8 cellular contexts compared by ENCODE assay signal in the genomic region with DNA sequence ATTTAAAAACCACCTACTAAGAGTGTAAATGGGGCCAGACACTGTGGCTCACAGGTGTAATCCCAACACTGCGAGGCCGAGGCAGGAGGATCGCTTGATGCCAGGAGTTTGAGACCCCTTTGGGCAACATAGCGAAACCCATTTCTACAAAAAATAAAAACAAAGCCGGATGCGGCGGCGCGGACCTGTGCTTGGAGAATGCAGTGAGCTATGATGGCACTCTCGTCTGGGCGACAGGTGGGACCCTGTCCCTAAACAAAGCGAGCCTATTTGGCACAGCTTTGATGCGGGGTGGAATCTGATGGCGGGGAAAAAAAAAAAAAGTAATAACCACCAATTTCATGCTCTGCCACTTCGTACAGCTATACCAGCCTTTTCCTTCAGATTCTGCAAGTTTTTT. TPM values are rescaled to one million over a fixed set of nuclear protein-coding genes. Genes with fewer than 3 reads are reported as not detected.
DNase-seq lines count a peak whose midpoint lies in the region; ATAC-seq and TF ChIP-seq lines count a peak whose summit lies in the region.

No MANE protein-coding gene starts in this region.

- no peaks in the 10 kb centered on the region for H3K9me3 Mint-ChIP-seq in memory B cell

- no peaks in the 10 kb centered on the region for H3K9me3 ChIP-seq in heart right ventricle
- no peaks in the 10 kb centered on the region for H3K9me3 ChIP-seq in uterus

- WGBS in heart right ventricle, 2 donors, result 28 to 32% methylated on average over 15 of the region's 15 CpGs

- H3K4me3 ChIP-seq in heart right ventricle (peak overlapping the region; percentile 92 to 99 (median 98)), astrocyte of the spinal cord (ENCODE audit: low read depth, low read length) (peak overlapping the region; percentile 96), uterus (peak overlapping the region; percentile 92 to 99)

- intact Hi-C loops in heart right ventricle (cut with DNase I) (loop anchor here in 7 of 10 donors (2.0 to 10.0 kb wide), 10 partner anchors 25 to 96 kb away; a partner anchor contains a TSS), Right ventricle myocardium superior (cut with DNase I) (no loop called here), uterus (cut with DNase I; ENCODE audit: low total_unique reads) (loop anchor here (5.0 kb wide), 1 partner anchor 96 kb away; a partner anchor contains a TSS)

- no peaks in the 10 kb centered on the region for H3K27me3 Mint-ChIP-seq in memory B cell

- TF ChIP-seq CTCF in heart right ventricle (IDR thresholded peaks at IDR 0.05) (no peak), astrocyte of the spinal cord (IDR thresholded peaks at IDR 0.05; ENCODE audit: low read depth, low read length) (no peak), uterus (IDR thresholded peaks at IDR 0.05) (no peak)

- peak overlapping the region; percentile 99 for H3K4me3 Mint-ChIP-seq in memory B cell

- peaks cover 20% of the 10 kb centered on the region for H3K4me1 Mint-ChIP-seq in memory B cell

- H3K27me3 ChIP-seq in heart right ventricle, result no peaks in the 10 kb centered on the region
- no peaks in the 10 kb centered on the region for H3K27me3 ChIP-seq in uterus

- ATAC-seq in heart right ventricle (no peak), Right ventricle myocardium superior (ENCODE audit: poor library complexity) (no peak), memory B cell (ENCODE audit: low read depth) (no peak)

- DNase-seq in heart right ventricle, result no peak
- no peak for DNase-seq in Right ventricle myocardium superior
- DNase-seq in astrocyte of the spinal cord (ENCODE audit: low read depth, low spot score), result no peak
- DNase-seq in memory B cell (ENCODE audit: low spot score in 2 of 2), result no peak
- no peak for DNase-seq in uterus
- no peak for DNase-seq in COR-L47 (lab: John Stamatoyannopoulos, UW)
- DNase-seq in HuH-7.5 (ENCODE audit: low spot score), result no peak
- no peak for DNase-seq in A172 (ENCODE audit: low spot score)

- H3K4me1 ChIP-seq in heart right ventricle (peaks cover 12 to 63% (median 45%) of the 10 kb centered on the region in 9 donors), uterus (peaks cover 21 to 23% of the 10 kb centered on the region in 2 donors)

- peak overlapping the region; percentile 92 for H3K27ac Mint-ChIP-seq in memory B cell

- peaks cover 14% of the 10 kb centered on the region for H3K36me3 Mint-ChIP-seq in memory B cell

- H3K36me3 ChIP-seq in heart right ventricle, result peaks cover 0 to 68% (median 23%) of the 10 kb centered on the region in 9 donors
- H3K36me3 ChIP-seq in uterus, result no peaks in the 10 kb centered on the region

- H3K27ac ChIP-seq in heart right ventricle (peak overlapping the region in 8 of 10 donors; percentile 79 to 97 (median 94)), uterus (peak overlapping the region; percentile 92 to 100)

- in situ Hi-C loops in astrocyte of the spinal cord (cut with HindIII; ENCODE audit: low sequenced_read_pairs), result no loop called here

- no peak for TF ChIP-seq POLR2A in uterus (IDR thresholded peaks at IDR 0.05)

RNA-seq across cellular contexts. Expression of a gene that starts 1.1 kb away (rescaled TPM):
- total RNA-seq in heart right ventricle (100 to 1,000 TPM; 124 to 176 (median 139) TPM), Right ventricle myocardium superior (159 TPM), uterus (100 to 1,000 TPM; 109 to 241 (median 170) TPM)
- polyA plus RNA-seq in heart right ventricle, result 100 to 1,000 TPM in 1 of 2 donors, 10 to 100 TPM in 1; 71.7 to 156 TPM
- total RNA-seq in A172 (2014; rRNA removed; shearing (Covaris generic)), result 396 and 430 TPM in 2 replicates

RNA-seq across cellular contexts. Expression of a gene that starts 2.0 kb away (rescaled TPM):
- total RNA-seq in heart right ventricle (10 to 100 TPM; 53.9 to 70.8 (median 58.8) TPM), Right ventricle myocardium superior (64.1 TPM), uterus (10 to 100 TPM; 23.5 to 66.0 (median 46.8) TPM)
- polyA plus RNA-seq in heart right ventricle, result 100 to 1,000 TPM; 116 to 131 TPM
- total RNA-seq in A172 (2014; rRNA removed; shearing (Covaris generic)), result 182 and 204 TPM in 2 replicates

RNA-seq across cellular contexts. Expression of a gene that starts 11.8 kb away (rescaled TPM):
- total RNA-seq in heart right ventricle (under 1 TPM in 4 of 10 donors, not detected in 6; 0.13 to 0.72 (median 0.25) TPM), Right ventricle myocardium superior (not detected), uterus (under 1 TPM in 1 of 4 donors, not detected in 3; 0.69 TPM)
- under 1 TPM; 0.09 to 0.29 TPM for polyA plus RNA-seq in heart right ventricle
- total RNA-seq in A172 (2014; rRNA removed; shearing (Covaris generic)), result not detected in 2 replicates

RNA-seq across cellular contexts. Expression of a gene that starts 26.4 kb away (rescaled TPM):
- total RNA-seq in heart right ventricle, result 1 to 10 TPM; 3.4 to 7.5 (median 5.8) TPM
- polyA plus RNA-seq in heart right ventricle, result 10 to 100 TPM in 1 of 2 donors, 1 to 10 TPM in 1; 3.9 to 15.3 TPM
- 4.1 TPM for total RNA-seq in Right ventricle myocardium superior
- total RNA-seq in uterus, result 10 to 100 TPM in 2 of 4 donors, 1 to 10 TPM in 2; 5.6 to 19.6 (median 11.2) TPM
- 45.3 and 46.1 TPM in 2 replicates for total RNA-seq in A172 (2014; rRNA removed; shearing (Covaris generic))
